In the genomic region with DNA sequence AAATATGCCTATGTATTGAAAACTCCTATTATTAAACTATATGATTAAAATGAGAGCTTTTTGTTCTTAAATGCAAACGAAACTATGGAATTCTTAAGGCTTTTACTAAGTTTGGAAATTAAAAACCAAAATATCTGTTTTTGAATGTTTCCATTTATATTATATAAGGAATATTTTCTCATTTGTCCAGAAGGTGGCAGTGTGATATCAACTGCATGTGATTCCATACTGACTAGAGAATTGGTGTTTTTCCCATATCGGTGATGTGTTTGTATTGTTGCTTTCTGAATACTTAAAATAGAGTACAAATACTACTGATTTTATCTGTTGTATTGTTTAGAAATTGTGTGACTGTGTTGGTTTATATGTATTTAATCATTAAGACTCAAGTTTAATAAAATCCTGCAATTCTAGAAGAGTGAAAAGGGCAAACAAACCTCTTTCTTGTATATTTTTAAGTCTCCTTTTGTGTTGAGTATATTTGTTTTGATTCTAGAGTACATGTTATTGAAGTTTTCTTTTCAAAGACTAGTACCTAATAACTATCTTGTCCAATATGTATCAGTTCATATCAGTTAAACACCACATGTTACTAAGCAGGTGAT, we compare ENCODE assay signal across 8 cellular contexts.
DNase-seq lines count a peak whose midpoint lies in the region; ATAC-seq and TF ChIP-seq lines count a peak whose summit lies in the region.

No MANE protein-coding gene starts in this region.

- H3K27me3 ChIP-seq in colonic mucosa, result no peaks in the 10 kb centered on the region

- no peak overlapping the region for H3K9ac ChIP-seq in colonic mucosa (ENCODE audit: low read depth in 2 of 2, low read length in 2 of 2)

- no peak overlapping the region for H3K27ac ChIP-seq in colonic mucosa

- H3K27me3 Mint-ChIP-seq in natural killer cell (ENCODE audit: low read depth in 2 of 2), result no peaks in the 10 kb centered on the region
- peaks cover 0 to 3% of the 10 kb centered on the region in 2 donors for H3K27me3 Mint-ChIP-seq in natural killer cell treated with Interleukin-12 subunit alpha and Interleukin-12 subunit beta and Interleukin-15 and Interleukin-18, amount 100 ng/mL, for 72 hours
- no peaks in the 10 kb centered on the region for H3K27me3 Mint-ChIP-seq in activated T-helper 2 cell treated with anti-CD3 and anti-CD28 coated beads, Interferon-gamma antibody, Interleukin-2, Interleukin-4, amounts not matched to agents 10 μg/mL and 5 μg/mL and 100 μg/mL, durations not matched to agents 14 hours and 24 hours and 36 hours (ENCODE audit: low read depth)

- ATAC-seq in natural killer cell, result peak in 1 of 3 donors; percentile 53
- no peak for ATAC-seq in natural killer cell treated with Interleukin-12 subunit alpha and Interleukin-12 subunit beta and Interleukin-15 and Interleukin-18, amount 100 ng/mL, for 72 hours
- peak; percentile 63 for ATAC-seq in HG02970 (IDR thresholded peaks at IDR 0.05; ENCODE audit: low FRiP score, unreplicated experiment)

- intact Hi-C loops in natural killer cell (cut with micrococcal nuclease), result loop anchor here (1.0 kb wide), 2 partner anchors 261 to 1590 kb away; no protein-coding TSS in a partner anchor
- intact Hi-C loops in colonic mucosa (cut with DNase I), result loop anchor here (10.0 kb wide), 1 partner anchor 261 kb away; no protein-coding TSS in a partner anchor
- intact Hi-C loops in activated T-helper 2 cell treated with anti-CD3 and anti-CD28 coated beads, Interferon-gamma antibody, Interleukin-2, Interleukin-4, amounts not matched to agents 10 μg/mL and 5 μg/mL and 100 μg/mL, durations not matched to agents 14 hours and 24 hours and 36 hours (cut with micrococcal nuclease), result loop anchor here (2.0 kb wide), 1 partner anchor 259 kb away; no protein-coding TSS in a partner anchor

- no peak overlapping the region for H3K27ac Mint-ChIP-seq in natural killer cell
- H3K27ac Mint-ChIP-seq in natural killer cell treated with Interleukin-12 subunit alpha and Interleukin-12 subunit beta and Interleukin-15 and Interleukin-18, amount 100 ng/mL, for 72 hours, result no peak overlapping the region
- H3K27ac Mint-ChIP-seq in activated T-helper 2 cell treated with anti-CD3 and anti-CD28 coated beads, Interferon-gamma antibody, Interleukin-2, Interleukin-4, amounts not matched to agents 10 μg/mL and 5 μg/mL and 100 μg/mL, durations not matched to agents 14 hours and 24 hours and 36 hours, result no peak overlapping the region

- H3K9me3 Mint-ChIP-seq in natural killer cell, result no peaks in the 10 kb centered on the region
- no peaks in the 10 kb centered on the region for H3K9me3 Mint-ChIP-seq in natural killer cell treated with Interleukin-12 subunit alpha and Interleukin-12 subunit beta and Interleukin-15 and Interleukin-18, amount 100 ng/mL, for 72 hours
- no peaks in the 10 kb centered on the region for H3K9me3 Mint-ChIP-seq in activated T-helper 2 cell treated with anti-CD3 and anti-CD28 coated beads, Interferon-gamma antibody, Interleukin-2, Interleukin-4, amounts not matched to agents 10 μg/mL and 5 μg/mL and 100 μg/mL, durations not matched to agents 14 hours and 24 hours and 36 hours

- no peaks in the 10 kb centered on the region for H3K36me3 Mint-ChIP-seq in natural killer cell
- no peaks in the 10 kb centered on the region for H3K36me3 Mint-ChIP-seq in natural killer cell treated with Interleukin-12 subunit alpha and Interleukin-12 subunit beta and Interleukin-15 and Interleukin-18, amount 100 ng/mL, for 72 hours
- H3K36me3 Mint-ChIP-seq in activated T-helper 2 cell treated with anti-CD3 and anti-CD28 coated beads, Interferon-gamma antibody, Interleukin-2, Interleukin-4, amounts not matched to agents 10 μg/mL and 5 μg/mL and 100 μg/mL, durations not matched to agents 14 hours and 24 hours and 36 hours (ENCODE audit: low read depth), result no peaks in the 10 kb centered on the region

- H3K4me1 ChIP-seq in colonic mucosa, result no peaks in the 10 kb centered on the region

- DNase-seq in natural killer cell, result no peak
- no peak for DNase-seq in natural killer cell treated with Interleukin-12 subunit alpha and Interleukin-12 subunit beta and Interleukin-15 and Interleukin-18, amount 100 ng/mL, for 72 hours (ENCODE audit: low spot score)
- peak; percentile 63 for DNase-seq in NCI-H748 (lab: John Stamatoyannopoulos, UW; ENCODE audit: unreplicated experiment)
- no peak for DNase-seq in colonic mucosa
- DNase-seq in myocyte (ENCODE audit: low read depth), result peak; percentile 77
- no peak for DNase-seq in activated T-helper 2 cell treated with anti-CD3 and anti-CD28 coated beads, Interferon-gamma antibody, Interleukin-2, Interleukin-4, amounts not matched to agents 10 μg/mL and 5 μg/mL and 100 μg/mL, durations not matched to agents 14 hours and 24 hours and 36 hours (ENCODE audit: low spot score)
- DNase-seq in NK-92 treated with Interleukin-12 subunit alpha and Interleukin-12 subunit beta, amount 100 ng/mL, for 24 hours (lab: John Stamatoyannopoulos, UW), result no peak

- H3K4me1 Mint-ChIP-seq in natural killer cell, result no peaks in the 10 kb centered on the region
- no peaks in the 10 kb centered on the region for H3K4me1 Mint-ChIP-seq in natural killer cell treated with Interleukin-12 subunit alpha and Interleukin-12 subunit beta and Interleukin-15 and Interleukin-18, amount 100 ng/mL, for 72 hours (ENCODE audit: low read depth in 2 of 2)
- no peaks in the 10 kb centered on the region for H3K4me1 Mint-ChIP-seq in activated T-helper 2 cell treated with anti-CD3 and anti-CD28 coated beads, Interferon-gamma antibody, Interleukin-2, Interleukin-4, amounts not matched to agents 10 μg/mL and 5 μg/mL and 100 μg/mL, durations not matched to agents 14 hours and 24 hours and 36 hours (ENCODE audit: low read depth)

- H3K36me3 ChIP-seq in colonic mucosa, result no peaks in the 10 kb centered on the region

- H3K4me3 Mint-ChIP-seq in natural killer cell, result no peak overlapping the region
- H3K4me3 Mint-ChIP-seq in natural killer cell treated with Interleukin-12 subunit alpha and Interleukin-12 subunit beta and Interleukin-15 and Interleukin-18, amount 100 ng/mL, for 72 hours, result no peak overlapping the region
- no peak overlapping the region for H3K4me3 Mint-ChIP-seq in activated T-helper 2 cell treated with anti-CD3 and anti-CD28 coated beads, Interferon-gamma antibody, Interleukin-2, Interleukin-4, amounts not matched to agents 10 μg/mL and 5 μg/mL and 100 μg/mL, durations not matched to agents 14 hours and 24 hours and 36 hours (ENCODE audit: low read depth)

- H3K9me3 ChIP-seq in colonic mucosa, result no peaks in the 10 kb centered on the region

- TF ChIP-seq CTCF in natural killer cell (IDR thresholded peaks at IDR 0.05), result peak; percentile 78
- peak; percentile 51 for TF ChIP-seq CTCF in colonic mucosa (IDR thresholded peaks at IDR 0.05)

- H3K4me3 ChIP-seq in colonic mucosa, result no peak overlapping the region

Comparison
In these comparisons a context has a peak if more than half of its experiments do, and no peak if none do; other contexts are left out.
1. DNase-seq: peak in NCI-H748 (single experiment) and myocyte (single experiment); none in natural killer cell (single experiment), natural killer cell treated with Interleukin-12 subunit alpha and Interleukin-12 subunit beta and Interleukin-15 and Interleukin-18, amount 100 ng/mL, for 72 hours (single experiment), colonic mucosa (single experiment), activated T-helper 2 cell treated with anti-CD3 and anti-CD28 coated beads, Interferon-gamma antibody, Interleukin-2, Interleukin-4, amounts not matched to agents 10 μg/mL and 5 μg/mL and 100 μg/mL, durations not matched to agents 14 hours and 24 hours and 36 hours (single experiment) and NK-92 treated with Interleukin-12 subunit alpha and Interleukin-12 subunit beta, amount 100 ng/mL, for 24 hours (single experiment).